7 cellular contexts compared by ENCODE assay signal in genomic region chr18:2637233-2637876, GRCh38. TPM values are rescaled to one million over a fixed set of nuclear protein-coding genes. Genes with fewer than 3 reads are reported as not detected.
DNase-seq lines count a peak whose midpoint lies in the region; ATAC-seq and TF ChIP-seq lines count a peak whose summit lies in the region.
"Not testable (repeated sequence)": the region's sequence is repeated elsewhere in the genome, so short reads cannot be mapped to it uniquely, and the experiment has no call there.

No MANE protein-coding gene starts in this region.

- H3K36me3 ChIP-seq in SJSA1, sigmoid colon: not testable (repeated sequence)

- not testable (repeated sequence) for TF ChIP-seq CTCF in GM12865 (IDR thresholded peaks at IDR 0.05; ENCODE audit: insufficient read depth, low read depth, low read length, missing control alignments); sigmoid colon (IDR thresholded peaks at IDR 0.05)

- WGBS in sigmoid colon, 2 donors: 75% methylated on average over 12 of the region's 12 CpGs

- H3K27ac Mint-ChIP-seq in IgD-negative memory B cell: peak overlapping the region; percentile 96 to 100 (median 97)
- H3K27ac Mint-ChIP-seq in effector memory CD8-positive, alpha-beta T cell: peak overlapping the region in 1 of 2 donors; percentile 90

- H3K9me3 ChIP-seq in SJSA1 (replicated peaks); sigmoid colon: not testable (repeated sequence)

- H3K27ac ChIP-seq in SJSA1: peak overlapping the region; percentile 50; the same call in 1 of the 2 replicates
- H3K27ac ChIP-seq in sigmoid colon: peak overlapping the region; percentile 31 to 56 (median 45)

- intact Hi-C loops in sigmoid colon (cut with DNase I): not testable (repeated sequence)

- H3K4me1 Mint-ChIP-seq in IgD-negative memory B cell: peaks cover 53 to 73% (median 63%) of the 10 kb centered on the region in 3 donors
- peaks cover 70 to 81% of the 10 kb centered on the region in 2 donors for H3K4me1 Mint-ChIP-seq in effector memory CD8-positive, alpha-beta T cell (ENCODE audit: low read depth in 2 of 2)

- H3K27me3 Mint-ChIP-seq in IgD-negative memory B cell; effector memory CD8-positive, alpha-beta T cell: not testable (repeated sequence)

- peak overlapping the region; percentile 79 to 90 (median 83) for H3K4me3 Mint-ChIP-seq in IgD-negative memory B cell
- peak overlapping the region; percentile 68 to 73 for H3K4me3 Mint-ChIP-seq in effector memory CD8-positive, alpha-beta T cell

- H3K36me3 Mint-ChIP-seq in IgD-negative memory B cell: not testable (repeated sequence)
- peaks cover 31% of the 10 kb centered on the region for H3K36me3 Mint-ChIP-seq in effector memory CD8-positive, alpha-beta T cell (ENCODE audit: insufficient read depth)

- peaks cover 41% of the 10 kb centered on the region for H3K4me1 ChIP-seq in SJSA1 (replicated peaks)
- H3K4me1 ChIP-seq in sigmoid colon: not testable (repeated sequence)

- H3K9me3 Mint-ChIP-seq in IgD-negative memory B cell; effector memory CD8-positive, alpha-beta T cell: not testable (repeated sequence)

- H3K27me3 ChIP-seq in SJSA1 (replicated peaks); sigmoid colon: not testable (repeated sequence)

- TF ChIP-seq EP300 in sigmoid colon (IDR thresholded peaks at IDR 0.05): not testable (repeated sequence)

- TF ChIP-seq POLR2A in sigmoid colon (IDR thresholded peaks at IDR 0.05): not testable (repeated sequence)

- H3K4me3 ChIP-seq in GM12865 (ENCODE audit: low read depth, low read length): peak overlapping the region; percentile 56
- H3K4me3 ChIP-seq in SJSA1, sigmoid colon: not testable (repeated sequence)

- ATAC-seq in effector memory CD8-positive, alpha-beta T cell (replicated peaks): peak; percentile 51

- DNase-seq in GM12865 (ENCODE audit: low read depth): peak; percentile 74
- not testable (repeated sequence) for DNase-seq in SJSA1 (ENCODE audit: low read depth in 1 of 2, low spot score in 2 of 2); sigmoid colon
- peak; percentile 13 for DNase-seq in activated gamma-delta T cell treated with Interleukin-2 at 50 U/mL for 16 hours
- DNase-seq in effector memory CD8-positive, alpha-beta T cell: peak in 2 of 3 experiments; percentile 12 to 32
- DNase-seq in left kidney (ENCODE audit: low read depth, low spot score): peak; percentile 29

RNA-seq across cellular contexts. Expression of gene SMCHD1, which starts 18.2 kb away (rescaled TPM):
- 54.0 TPM for polyA plus RNA-seq in IgD-negative memory B cell
- total RNA-seq in SJSA1 (2014; rRNA removed; shearing (Covaris generic)): 60.2 and 84.4 TPM in 2 replicates
- 100 to 1,000 TPM in 1 of 4 donors, 10 to 100 TPM in 3; 69.9 to 101 (median 82.4) TPM for total RNA-seq in sigmoid colon
- polyA plus RNA-seq in sigmoid colon: 10 to 100 TPM; 14.8 to 24.9 (median 21.0) TPM
